1 cellular context compared by ENCODE assay signal in the genomic region with DNA sequence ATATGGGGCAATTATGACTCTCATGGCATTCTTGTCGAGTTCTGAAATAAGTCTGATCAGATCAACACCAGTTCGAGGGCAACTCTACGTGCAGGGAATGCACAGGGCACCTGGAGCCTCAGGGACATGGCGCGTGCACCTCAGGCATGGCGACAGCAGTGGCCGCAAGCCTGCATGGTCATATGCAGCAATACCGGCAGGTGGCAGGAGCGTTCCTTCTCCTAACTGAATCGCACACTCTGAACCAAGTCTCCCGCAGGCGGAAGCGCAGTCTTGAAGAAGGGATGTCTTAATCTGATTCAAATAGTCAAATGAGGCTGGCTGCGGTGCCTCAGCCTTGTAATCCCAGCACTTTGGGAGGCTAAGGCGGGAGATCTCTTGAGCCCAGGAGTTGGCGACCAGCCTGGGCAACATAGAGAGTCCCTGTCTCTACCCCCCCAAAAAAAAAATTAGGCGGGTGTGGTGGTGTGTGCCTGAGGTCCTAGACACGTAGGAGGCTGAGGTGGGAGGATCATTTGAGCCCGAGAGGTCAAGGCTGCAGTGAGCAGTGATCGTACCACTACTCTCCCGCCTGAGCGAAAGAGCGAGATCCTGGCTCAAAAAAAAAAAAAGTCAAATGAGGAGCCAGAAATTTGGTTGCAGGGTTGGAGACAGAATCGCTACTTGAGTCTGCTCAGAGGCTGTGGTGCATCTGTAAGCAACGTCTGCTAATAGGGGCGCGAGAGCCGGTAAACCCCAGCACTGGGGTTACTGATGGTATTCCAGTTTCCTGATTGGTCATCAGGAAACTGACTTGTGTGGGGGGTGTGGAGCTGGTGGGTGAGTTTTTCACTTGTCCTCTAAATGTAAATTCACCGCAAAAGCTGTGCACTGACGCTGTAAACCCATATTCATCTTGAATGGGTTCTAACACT.
TF ChIP-seq lines count a peak whose summit lies in the region.

No MANE protein-coding gene starts in this region.

TF ChIP-seq in PFSK-1, 5 proteins besides CTCF, POLR2A, EP300 and RAD21 (continued from another document):
- TF ChIP-seq REST (IDR thresholded peaks at IDR 0.05; ENCODE audit: insufficient read depth in 1 of 2, low read depth in 2 of 2, low read length in 2 of 2) = no peak
